ENCODE assay signal across 17 cellular contexts in genomic region chr1:12080156-12080555, GRCh38. TPM values are rescaled to one million over a fixed set of nuclear protein-coding genes. Genes with fewer than 3 reads are reported as not detected.
A peak's percentile ranks its signal among the peaks of the same experiment; 100 is the strongest.
DNase-seq lines count a peak whose midpoint lies in the region; ATAC-seq and TF ChIP-seq lines count a peak whose summit lies in the region.
"Had no signal": no experiment of that assay in that cellular context is flagged by ENCODE, and none has a peak within 500 bp of the region (broad histone marks: within the 10 kb centered on the region; RNA-seq: fewer than 3 reads in every experiment).

No MANE protein-coding gene starts in this region.

- no peak overlapping the region for H3K27ac Mint-ChIP-seq in chondrocyte (ENCODE audit: unreplicated experiment)
- no peak overlapping the region for H3K27ac Mint-ChIP-seq in effector memory CD8-positive, alpha-beta T cell
- H3K27ac Mint-ChIP-seq: CD8-positive, alpha-beta T cell had no signal

- peaks cover 10% of the 10 kb centered on the region for H3K27me3 Mint-ChIP-seq in chondrocyte (ENCODE audit: low read depth)
- H3K27me3 Mint-ChIP-seq in effector memory CD8-positive, alpha-beta T cell = peaks cover 23 to 40% of the 10 kb centered on the region in 2 donors

- H3K4me3 ChIP-seq in BLaER1 treated with 17β-estradiol and CSF1 and Interleukin-3, amounts not matched to agents 10 nM and 100 nM = no peak overlapping the region
- H3K4me3 ChIP-seq: SJCRH30 had no signal

- peaks cover 7% of the 10 kb centered on the region for H3K4me1 Mint-ChIP-seq in chondrocyte (ENCODE audit: low read depth)
- H3K4me1 Mint-ChIP-seq in effector memory CD8-positive, alpha-beta T cell (ENCODE audit: low read depth in 2 of 2) = peaks cover 5 to 18% of the 10 kb centered on the region in 2 donors

- H3K36me3 ChIP-seq in BLaER1 treated with 17β-estradiol and CSF1 and Interleukin-3, amounts not matched to agents 10 nM and 100 nM = peaks cover 0 to 37% (median 0%) of the 10 kb centered on the region in 11 experiments; a peak in 8 of 22 replicates
- H3K36me3 ChIP-seq: SJCRH30 had no signal

- DNase-seq in M059J (ENCODE audit: low read depth) (peak; percentile 71), chondrocyte (ENCODE audit: low spot score) (peak; percentile 35), posterior vena cava (ENCODE audit: low spot score) (peak; percentile 63), NCI-H1048 (lab: John Stamatoyannopoulos, UW) (no peak)
- DNase-seq in stimulated activated CD4-positive, alpha-beta T cell treated with anti-CD3 and anti-CD28 coated beads, Interleukin-2, amount 100 ng/mL, for 48 hours = no peak
- no peak for DNase-seq in effector memory CD8-positive, alpha-beta T cell
- DNase-seq: GF-D8, NCI-H2029 treated with DMSO at 0.1 percent for 48 hours had no signal

- H3K9me3 ChIP-seq in BLaER1 treated with 17β-estradiol and CSF1 and Interleukin-3, amounts not matched to agents 10 nM and 100 nM (replicated peaks in 1 of 11) = peaks cover 8 to 35% (median 27%) of the 10 kb centered on the region in 11 experiments
- H3K9me3 ChIP-seq: Caco-2, SJCRH30 had no signal

- H3K4me1 ChIP-seq in BLaER1 treated with 17β-estradiol and CSF1 and Interleukin-3, amounts not matched to agents 10 nM and 100 nM = peaks cover 14 to 38% (median 32%) of the 10 kb centered on the region in 10 experiments
- H3K4me1 ChIP-seq: Caco-2 had no signal

- no peak for TF ChIP-seq CTCF in chondrocyte (IDR thresholded peaks at IDR 0.05)

- no peak overlapping the region for H3K9ac ChIP-seq in BLaER1 treated with 17β-estradiol and CSF1 and Interleukin-3, amounts not matched to agents 10 nM and 100 nM
- H3K9ac ChIP-seq: KMS-11 had no signal

- H3K27ac ChIP-seq in BLaER1 treated with 17β-estradiol and CSF1 and Interleukin-3, amounts not matched to agents 10 nM and 100 nM = peak overlapping the region in 5 of 11 experiments; percentile 81 to 92 (median 91); a peak in 7 of 22 replicates
- H3K27ac ChIP-seq: C4-2B, KMS-11, SJCRH30 had no signal

- H3K36me3 Mint-ChIP-seq in chondrocyte (ENCODE audit: low read depth) = peaks cover 8% of the 10 kb centered on the region
- no peaks in the 10 kb centered on the region for H3K36me3 Mint-ChIP-seq in effector memory CD8-positive, alpha-beta T cell (ENCODE audit: insufficient read depth)
- H3K36me3 Mint-ChIP-seq: CD8-positive, alpha-beta T cell had no signal

- intact Hi-C loops in posterior vena cava (cut with DNase I) = no loop called here

- no peaks in the 10 kb centered on the region for H3K27me3 ChIP-seq in BLaER1 treated with 17β-estradiol and CSF1 and Interleukin-3, amounts not matched to agents 10 nM and 100 nM

- no peak overlapping the region for H3K4me3 Mint-ChIP-seq in chondrocyte (ENCODE audit: unreplicated experiment)
- no peak overlapping the region for H3K4me3 Mint-ChIP-seq in effector memory CD8-positive, alpha-beta T cell
- H3K4me3 Mint-ChIP-seq: CD8-positive, alpha-beta T cell had no signal

- H3K9me3 Mint-ChIP-seq in chondrocyte (ENCODE audit: low read depth) = peaks cover 21% of the 10 kb centered on the region
- H3K9me3 Mint-ChIP-seq in effector memory CD8-positive, alpha-beta T cell = peaks cover 1 to 7% of the 10 kb centered on the region in 2 donors

- peak overlapping the region in 8 of 11 experiments; percentile 7 to 89 (median 83); a peak in 9 of 22 replicates for H3K4me2 ChIP-seq in BLaER1 treated with 17β-estradiol and CSF1 and Interleukin-3, amounts not matched to agents 10 nM and 100 nM
- H3K4me2 ChIP-seq: KMS-11 had no signal

- no peaks in the 10 kb centered on the region for H4K20me1 ChIP-seq in BLaER1 treated with 17β-estradiol and CSF1 and Interleukin-3, amounts not matched to agents 10 nM and 100 nM

- ATAC-seq in HG03108 (IDR thresholded peaks at IDR 0.05; ENCODE audit: unreplicated experiment) = no peak
- no peak for ATAC-seq in effector memory CD8-positive, alpha-beta T cell (replicated peaks)
- ATAC-seq: CD8-positive, alpha-beta T cell; Right ventricle myocardium inferior had no signal

RNA-seq across cellular contexts. Expression of gene TNFRSF8, which starts 17.1 kb away (rescaled TPM):
- total RNA-seq in M059J (2014; rRNA removed; shearing (Covaris generic)) = 0.47 TPM in 1 of 2 replicates, not detected in the other
- total RNA-seq in chondrocyte (not detected in 3 replicates), posterior vena cava (1 to 10 TPM in 1 of 2 donors, under 1 TPM in 1; 1.00 to 1.3 TPM)
- total RNA-seq: Caco-2; CD8-positive, alpha-beta T cell; PC-3 had no signal

Comparison
In these comparisons a context has a peak if more than half of its experiments do, and no peak if none do; other contexts are left out.
1. DNase-seq: peak in M059J (single experiment), chondrocyte (single experiment) and posterior vena cava (single experiment); none in stimulated activated CD4-positive, alpha-beta T cell treated with anti-CD3 and anti-CD28 coated beads, Interleukin-2, amount 100 ng/mL, for 48 hours (0 of 2), NCI-H1048 (single experiment) and effector memory CD8-positive, alpha-beta T cell (0 of 3).